In the genomic region with DNA sequence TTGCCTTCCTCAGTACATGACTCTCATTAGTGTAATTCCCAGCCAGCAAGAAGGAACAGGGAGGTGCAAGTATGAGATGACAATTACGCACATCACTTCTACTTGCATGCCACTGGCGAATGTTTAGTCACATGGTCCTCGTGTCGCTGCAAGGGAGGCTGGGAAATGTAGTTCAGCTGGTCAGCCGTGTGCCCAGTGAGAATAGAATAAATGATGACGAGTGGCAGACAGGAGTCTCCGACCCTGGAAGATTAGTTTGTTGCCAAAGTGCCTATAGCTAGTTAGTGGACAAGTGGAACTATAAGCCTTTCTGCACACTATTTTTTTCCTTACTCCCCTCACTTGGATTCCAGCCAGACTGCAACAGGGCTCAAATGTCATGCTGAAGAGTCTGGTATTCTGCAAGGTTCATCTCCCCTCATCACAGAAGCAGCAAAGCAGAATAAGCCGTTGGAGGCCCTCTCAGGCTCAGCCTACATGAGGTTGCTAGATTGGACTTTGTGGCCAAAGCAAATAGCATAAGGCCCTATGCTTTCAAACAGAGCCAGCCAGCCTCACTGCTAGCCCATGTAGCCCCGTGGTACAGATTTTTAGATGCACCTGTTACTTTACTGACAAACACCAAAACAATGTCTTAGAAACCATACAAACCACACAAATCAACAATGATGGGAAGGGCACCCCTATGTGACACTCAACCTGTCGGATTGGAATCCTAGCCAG, we compare ENCODE assay signal across 8 cellular contexts. TPM values are rescaled to one million over a fixed set of nuclear protein-coding genes. Genes with fewer than 3 reads are reported as not detected.
DNase-seq lines count a peak whose midpoint lies in the region; ATAC-seq, FAIRE-seq and TF ChIP-seq lines count a peak whose summit lies in the region.

No MANE protein-coding gene starts in this region.

- H3K27me3 ChIP-seq in A673 (replicated peaks; ENCODE audit: insufficient read depth, low read depth, low read length, poor library complexity) (peaks cover 80% of the 10 kb centered on the region), endothelial cell of umbilical vein (ENCODE audit: control insufficient read depth in 2 of 2, insufficient read depth in 2 of 2, low read length in 2 of 2) (peaks cover 43 to 63% of the 10 kb centered on the region in 2 experiments)

- POLR2A ChIA-PET in A673 (lab: Charles Lee; ENCODE audit: low non-redundant PET) = no interaction called here
- POLR2A ChIA-PET in endothelial cell of umbilical vein (lab: Charles Lee) = no interaction called here

- peak; percentile 53 for DNase-seq in A673 (ENCODE audit: low spot score)
- peak; percentile 66 to 85 for DNase-seq in NCI-H524 (lab: John Stamatoyannopoulos, UW)
- peak; percentile 20 for DNase-seq in endothelial cell of umbilical vein (ENCODE audit: low read depth, low spot score)
- no peak for DNase-seq in cerebellum (ENCODE audit: low spot score)
- no peak for DNase-seq in NCI-H1694 (lab: John Stamatoyannopoulos, UW)
- DNase-seq in NCI-H1694 treated with DMSO at 0.1 percent for 48 hours (lab: John Stamatoyannopoulos, UW) = no peak
- DNase-seq in NCI-H226 = no peak

- no peak for TF ChIP-seq POLR2A in endothelial cell of umbilical vein (IDR thresholded peaks at IDR 0.05; ENCODE audit: low read depth, low read length)

- peak; percentile 61 for FAIRE-seq in endothelial cell of umbilical vein (lab: Jason Lieb, UNC)

- intact Hi-C loops in A673 (cut with micrococcal nuclease; ENCODE audit: unreplicated experiment) = no loop called here
- intact Hi-C loops in endothelial cell of umbilical vein (cut with micrococcal nuclease) = loop anchor here (5.0 kb wide), 1 partner anchor 411 kb away; no protein-coding TSS in a partner anchor

- H4K20me1 ChIP-seq in endothelial cell of umbilical vein (replicated peaks; ENCODE audit: control insufficient read depth, extremely low read depth, insufficient read depth, low read length) = no peaks in the 10 kb centered on the region

- no peaks in the 10 kb centered on the region for H3K9me3 ChIP-seq in A673 (ENCODE audit: low read depth, low read length, poor library complexity, severe bottlenecking)
- no peaks in the 10 kb centered on the region for H3K9me3 ChIP-seq in endothelial cell of umbilical vein (replicated peaks; ENCODE audit: control insufficient read depth, insufficient read depth, low read length)

- TF ChIP-seq CTCF in A673 (conservative IDR thresholded peaks at IDR 0.05; ENCODE audit: low read depth, low read length) = no peak
- TF ChIP-seq CTCF in endothelial cell of umbilical vein (IDR thresholded peaks at IDR 0.05; ENCODE audit: extremely low read depth in 1 of 2, insufficient read depth in 1 of 2, low read depth in 1 of 2, low read length in 2 of 2) = no peak

- H3K4me3 ChIP-seq in A673 (ENCODE audit: low read depth, low read length, poor library complexity, severe bottlenecking) (no peak overlapping the region), endothelial cell of umbilical vein (replicated peaks in 1 of 3; ENCODE audit: insufficient read depth in 1 of 3, low read depth in 1 of 3, low read length in 3 of 3) (no peak overlapping the region)

- H3K79me2 ChIP-seq in endothelial cell of umbilical vein (ENCODE audit: control insufficient read depth, insufficient read depth, low read length) = no peaks in the 10 kb centered on the region

- H3K27ac ChIP-seq in A673 (ENCODE audit: low read depth, low read length, poor library complexity, severe bottlenecking) (no peak overlapping the region), endothelial cell of umbilical vein (ENCODE audit: insufficient read depth, low read depth, low read length) (no peak overlapping the region)

- H3K9ac ChIP-seq in endothelial cell of umbilical vein (replicated peaks; ENCODE audit: extremely low read depth, insufficient read depth, low read length) = no peak overlapping the region

- ATAC-seq in GM21723 (IDR thresholded peaks at IDR 0.05; ENCODE audit: unreplicated experiment) = peak; percentile 44

- H3K36me3 ChIP-seq in A673 (ENCODE audit: insufficient read depth, low read length, poor library complexity, severe bottlenecking) (no peaks in the 10 kb centered on the region), endothelial cell of umbilical vein (ENCODE audit: control insufficient read depth in 2 of 2, extremely low read depth in 1 of 2, insufficient read depth in 2 of 2, low read length in 2 of 2) (no peaks in the 10 kb centered on the region)

- dilution Hi-C loops in endothelial cell of umbilical vein (cut with MboI; ENCODE audit: extremely low pct_ligation_motif_present, low sequenced_read_pairs) = no loop called here

- peaks cover 17% of the 10 kb centered on the region for H3K4me1 ChIP-seq in A673 (ENCODE audit: insufficient read depth, low read length, poor library complexity, severe bottlenecking)
- H3K4me1 ChIP-seq in endothelial cell of umbilical vein (ENCODE audit: control insufficient read depth, extremely low read depth, insufficient read depth, low read length) = peaks cover 11% of the 10 kb centered on the region

- no TSS peak for BruUV-seq in A673 (replicated peaks; lab: Mats Ljungman, UMichigan)
- no TSS peak for BruUV-seq in endothelial cell of umbilical vein (replicated peaks; lab: Mats Ljungman, UMichigan)

- no peak overlapping the region for H2AFZ ChIP-seq in endothelial cell of umbilical vein (ENCODE audit: low read depth, low read length)

- no peak overlapping the region for H3K4me2 ChIP-seq in endothelial cell of umbilical vein (ENCODE audit: insufficient read depth, low read length)

- CTCF ChIA-PET in A673 (lab: Charles Lee) (no interaction called here), endothelial cell of umbilical vein (lab: Charles Lee) (no interaction called here)

- no peaks in the 10 kb centered on the region for H3K9me1 ChIP-seq in endothelial cell of umbilical vein (replicated peaks; ENCODE audit: control insufficient read depth, extremely low read depth, insufficient read depth, low read length)

TF ChIP-seq in endothelial cell of umbilical vein, 7 proteins besides CTCF, POLR2A, EP300 and RAD21:
- no peak for TF ChIP-seq JUN (IDR thresholded peaks at IDR 0.05; ENCODE audit: borderline replicate concordance, insufficient read depth, insufficient read length, low read depth)
- no peak for TF ChIP-seq MYC (IDR thresholded peaks at IDR 0.05; ENCODE audit: low read depth, low read length)
- no peak for TF ChIP-seq EZH2 (IDR thresholded peaks at IDR 0.05; ENCODE audit: borderline replicate concordance, low read depth, low read length, severe bottlenecking)
- TF ChIP-seq FOS (IDR thresholded peaks at IDR 0.05; ENCODE audit: borderline replicate concordance, insufficient read depth, low read length) = no peak
- TF ChIP-seq GATA2 (IDR thresholded peaks at IDR 0.05; ENCODE audit: insufficient read depth, insufficient read length, low read depth, low read length) = no peak
- TF ChIP-seq, protein P1, sequence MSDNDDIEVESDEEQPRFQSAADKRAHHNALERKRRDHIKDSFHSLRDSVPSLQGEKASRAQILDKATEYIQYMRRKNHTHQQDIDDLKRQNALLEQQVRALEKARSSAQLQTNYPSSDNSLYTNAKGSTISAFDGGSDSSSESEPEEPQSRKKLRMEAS (IDR thresholded peaks at IDR 0.05; ENCODE audit: insufficient read depth, insufficient read length) = no peak
- no peak for TF ChIP-seq POLR2AphosphoS5 (IDR thresholded peaks at IDR 0.05; ENCODE audit: insufficient read depth, low read depth, low read length)
TF ChIP-seq in endothelial cell of umbilical vein: peak in this region for 0.

RNA-seq across cellular contexts. Expression of a gene that starts 9.7 kb away (rescaled TPM):
- total RNA-seq in A673 (2021) (not detected in 2 replicates), endothelial cell of umbilical vein (not detected in 2 replicates), cerebellum (0.45 TPM)
- polyA plus RNA-seq in endothelial cell of umbilical vein = not detected in 2 replicates
- polyA plus RNA-seq in endothelial cell of umbilical vein (2011; cell fraction: cytosol; rRNA removed) = not detected in 2 replicates
- not detected in 2 replicates for polyA plus RNA-seq in endothelial cell of umbilical vein (2011; cell fraction: nucleus; rRNA removed)
- polyA plus RNA-seq in endothelial cell of umbilical vein (2012) = not detected in 2 replicates
- polyA minus RNA-seq in endothelial cell of umbilical vein = not detected in 2 replicates
- polyA minus RNA-seq in endothelial cell of umbilical vein (2011; cell fraction: cytosol; rRNA and poly(A)+ RNA removed) = not detected
- polyA minus RNA-seq in endothelial cell of umbilical vein (2011; cell fraction: nucleus; rRNA and poly(A)+ RNA removed) = not detected in 2 replicates

RNA-seq across cellular contexts. Expression of a gene that starts 29.4 kb away (rescaled TPM):
- 8.4 and 9.1 TPM in 2 replicates for total RNA-seq in A673 (2021)
- 7.3 and 9.6 TPM in 2 replicates for total RNA-seq in endothelial cell of umbilical vein
- polyA plus RNA-seq in endothelial cell of umbilical vein = 3.0 and 3.9 TPM in 2 replicates
- 5.0 and 6.0 TPM in 2 replicates for polyA plus RNA-seq in endothelial cell of umbilical vein (2011; cell fraction: cytosol; rRNA removed)
- 18.2 and 18.7 TPM in 2 replicates for polyA plus RNA-seq in endothelial cell of umbilical vein (2011; cell fraction: nucleus; rRNA removed)
- 7.7 and 8.8 TPM in 2 replicates for polyA plus RNA-seq in endothelial cell of umbilical vein (2012)
- 2.6 and 5.1 TPM in 2 replicates for polyA minus RNA-seq in endothelial cell of umbilical vein
- polyA minus RNA-seq in endothelial cell of umbilical vein (2011; cell fraction: cytosol; rRNA and poly(A)+ RNA removed) = 8.5 TPM
- polyA minus RNA-seq in endothelial cell of umbilical vein (2011; cell fraction: nucleus; rRNA and poly(A)+ RNA removed) = 7.4 and 8.8 TPM in 2 replicates
- 13.1 TPM for total RNA-seq in cerebellum

Comparison
In these comparisons a context has a peak if more than half of its experiments do, and no peak if none do; other contexts are left out.
1. DNase-seq: peak in A673 (single experiment), NCI-H524 (2 of 2) and endothelial cell of umbilical vein (single experiment); none in cerebellum (single experiment), NCI-H1694 (single experiment), NCI-H1694 treated with DMSO at 0.1 percent for 48 hours (single experiment) and NCI-H226 (single experiment).